12 cellular contexts compared by ENCODE assay signal in the genomic region with DNA sequence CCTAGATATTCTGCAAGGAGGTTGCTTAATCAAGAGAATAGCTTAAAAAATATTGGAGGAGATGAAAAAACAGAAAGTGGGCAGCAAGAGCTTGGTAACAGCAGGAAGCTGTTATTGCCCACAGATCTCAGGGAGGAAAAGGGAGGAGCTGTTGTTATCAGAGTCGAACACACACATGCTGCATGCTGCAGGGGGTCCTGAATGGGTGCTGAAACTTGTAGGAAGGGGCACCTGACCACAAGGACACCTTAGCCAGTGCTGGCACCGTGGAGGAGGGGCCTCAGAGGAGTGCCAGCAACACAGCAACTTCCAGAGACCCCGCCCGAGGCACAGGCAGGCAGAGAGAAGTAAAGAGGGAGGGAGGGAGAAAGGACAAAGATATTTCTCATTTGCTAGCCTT.
A peak's percentile ranks its signal among the peaks of the same experiment; 100 is the strongest.
DNase-seq lines count a peak whose midpoint lies in the region; ATAC-seq and TF ChIP-seq lines count a peak whose summit lies in the region.
"Had no signal": no experiment of that assay in that cellular context is flagged by ENCODE, and none has a peak within 500 bp of the region (broad histone marks: within the 10 kb centered on the region; RNA-seq: fewer than 3 reads in every experiment).

No MANE protein-coding gene starts in this region.

- H3K4me1 ChIP-seq in OCI-LY1 (ENCODE audit: insufficient read depth, low read length, severe bottlenecking) (peaks cover 67% of the 10 kb centered on the region), mesenchymal stem cell (ENCODE audit: control insufficient read depth, insufficient read depth, low read depth, low read length) (no peaks in the 10 kb centered on the region)
- H3K4me1 ChIP-seq: foreskin keratinocyte had no signal

- no peak for ATAC-seq in activated CD8-positive, alpha-beta memory T cell treated with anti-CD3 and anti-CD28 coated beads, Interleukin-2, amount 10 ng/mL, durations not matched to agents 7 days and 5 days
- ATAC-seq in activated T-helper 17 cell treated with anti-CD3 and anti-CD28 coated beads, Interleukin-2, amount 50 U/mL, for 72 hours (replicated peaks) = peak; percentile 52
- ATAC-seq in natural killer cell treated with Interleukin-12 subunit alpha and Interleukin-12 subunit beta and Interleukin-15 and Interleukin-18, amount 100 ng/mL, for 72 hours = peak in 1 of 2 donors; percentile 67
- ATAC-seq in HG02642 (IDR thresholded peaks at IDR 0.05; ENCODE audit: poor library complexity, unreplicated experiment) = no peak
- ATAC-seq: foreskin keratinocyte had no signal

- no peak for TF ChIP-seq CTCF in OCI-LY1 (IDR thresholded peaks at IDR 0.05; ENCODE audit: low read length)

- no peaks in the 10 kb centered on the region for H4K20me1 ChIP-seq in OCI-LY1 (ENCODE audit: insufficient read depth, low read length)

- H3K27me3 ChIP-seq in OCI-LY1 (ENCODE audit: insufficient read depth, low read length) (no peaks in the 10 kb centered on the region), mesenchymal stem cell (ENCODE audit: control insufficient read depth in 1 of 2, insufficient read depth in 1 of 2, low read length in 2 of 2) (no peaks in the 10 kb centered on the region)
- H3K27me3 ChIP-seq: foreskin keratinocyte had no signal

- peak overlapping the region; percentile 6; the same call in 1 of the 2 replicates for H3K9ac ChIP-seq in OCI-LY1 (ENCODE audit: low read length)
- no peak overlapping the region for H3K9ac ChIP-seq in mesenchymal stem cell (ENCODE audit: low read length)
- H3K9ac ChIP-seq: KMS-11 had no signal

- H3F3A ChIP-seq in OCI-LY1 (ENCODE audit: insufficient read depth, low read length) = no peaks in the 10 kb centered on the region

- H3K4ac ChIP-seq in mesenchymal stem cell (ENCODE audit: low read depth in 1 of 2, low read length in 2 of 2) = no peak overlapping the region

- H3K27me3 Mint-ChIP-seq in activated CD8-positive, alpha-beta memory T cell treated with anti-CD3 and anti-CD28 coated beads, Interleukin-2, amount 10 ng/mL, durations not matched to agents 7 days and 5 days = no peaks in the 10 kb centered on the region
- no peaks in the 10 kb centered on the region for H3K27me3 Mint-ChIP-seq in activated T-helper 17 cell treated with anti-CD3 and anti-CD28 coated beads, Interleukin-2, amount 50 U/mL, for 72 hours
- H3K27me3 Mint-ChIP-seq in natural killer cell treated with Interleukin-12 subunit alpha and Interleukin-12 subunit beta and Interleukin-15 and Interleukin-18, amount 100 ng/mL, for 72 hours = no peaks in the 10 kb centered on the region

- no peak overlapping the region for H2BK15ac ChIP-seq in mesenchymal stem cell (ENCODE audit: low read depth, poor library complexity, severe bottlenecking)

- H3K4me3 ChIP-seq in OCI-LY1 (ENCODE audit: low read depth, low read length, poor library complexity, severe bottlenecking) = peak overlapping the region; percentile 5
- H3K4me3 ChIP-seq in mesenchymal stem cell (ENCODE audit: insufficient read depth in 1 of 2, low read depth in 1 of 2, low read length in 2 of 2) = no peak overlapping the region

- no peak overlapping the region for H2AK5ac ChIP-seq in mesenchymal stem cell (ENCODE audit: low read length, severe bottlenecking)

- no peaks in the 10 kb centered on the region for H3K36me3 Mint-ChIP-seq in activated CD8-positive, alpha-beta memory T cell treated with anti-CD3 and anti-CD28 coated beads, Interleukin-2, amount 10 ng/mL, durations not matched to agents 7 days and 5 days
- no peaks in the 10 kb centered on the region for H3K36me3 Mint-ChIP-seq in activated T-helper 17 cell treated with anti-CD3 and anti-CD28 coated beads, Interleukin-2, amount 50 U/mL, for 72 hours (ENCODE audit: low read depth)
- no peaks in the 10 kb centered on the region for H3K36me3 Mint-ChIP-seq in natural killer cell treated with Interleukin-12 subunit alpha and Interleukin-12 subunit beta and Interleukin-15 and Interleukin-18, amount 100 ng/mL, for 72 hours

- no peak overlapping the region for H2BK5ac ChIP-seq in mesenchymal stem cell (ENCODE audit: low read depth, low read length, poor library complexity, severe bottlenecking)

- H4K91ac ChIP-seq in mesenchymal stem cell (ENCODE audit: low read length) = no peak overlapping the region

- no peaks in the 10 kb centered on the region for H3K79me2 ChIP-seq in OCI-LY1 (ENCODE audit: insufficient read depth, low read length)

- H2BK120ac ChIP-seq in mesenchymal stem cell (ENCODE audit: low read depth, low read length) = no peak overlapping the region

- H3K27ac ChIP-seq in OCI-LY1 (ENCODE audit: low read depth, low read length, poor library complexity, severe bottlenecking) = peak overlapping the region; percentile 13
- no peak overlapping the region for H3K27ac ChIP-seq in mesenchymal stem cell (ENCODE audit: low read length, poor library complexity, severe bottlenecking)
- H3K27ac ChIP-seq: foreskin keratinocyte, KMS-11 had no signal

- H3K4me3 Mint-ChIP-seq in activated CD8-positive, alpha-beta memory T cell treated with anti-CD3 and anti-CD28 coated beads, Interleukin-2, amount 10 ng/mL, durations not matched to agents 7 days and 5 days = peak overlapping the region; percentile 9
- peak overlapping the region; percentile 74 for H3K4me3 Mint-ChIP-seq in activated T-helper 17 cell treated with anti-CD3 and anti-CD28 coated beads, Interleukin-2, amount 50 U/mL, for 72 hours
- H3K4me3 Mint-ChIP-seq in natural killer cell treated with Interleukin-12 subunit alpha and Interleukin-12 subunit beta and Interleukin-15 and Interleukin-18, amount 100 ng/mL, for 72 hours = peak overlapping the region; percentile 75

- CTCF ChIA-PET in activated CD8-positive, alpha-beta memory T cell treated with anti-CD3 and anti-CD28 coated beads, Interleukin-2, amount 10 ng/mL, durations not matched to agents 7 days and 5 days (lab: Charles Lee) = no interaction called here

- H3K14ac ChIP-seq in mesenchymal stem cell (ENCODE audit: low read length in 2 of 2) = no peak overlapping the region

- H3K36me3 ChIP-seq in OCI-LY1 (ENCODE audit: insufficient read depth, low read length) (no peaks in the 10 kb centered on the region; the same call in 1 of the 2 replicates), mesenchymal stem cell (ENCODE audit: control insufficient read depth in 1 of 2, insufficient read depth in 2 of 2, low read depth in 1 of 2, low read length in 2 of 2) (no peaks in the 10 kb centered on the region)

- WGBS in mesenchymal stem cell = 20% methylated on average over 4 of the region's 4 CpGs

- no peak for DNase-seq in activated CD8-positive, alpha-beta memory T cell treated with anti-CD3 and anti-CD28 coated beads, Interleukin-2, amount 10 ng/mL, durations not matched to agents 7 days and 5 days
- no peak for DNase-seq in activated CD8-positive, alpha-beta memory T cell treated with anti-CD3 and anti-CD28 coated beads, Interleukin-2, amount 50 U/mL, for 48 hours
- DNase-seq in natural killer cell treated with Interleukin-12 subunit alpha and Interleukin-12 subunit beta and Interleukin-15 and Interleukin-18, amount 100 ng/mL, for 72 hours (ENCODE audit: low spot score) = no peak
- DNase-seq in mesenchymal stem cell (no peak), NCI-H2029 (lab: John Stamatoyannopoulos, UW) (no peak)
- DNase-seq: foreskin keratinocyte; NCI-H2171 treated with DMSO at 0.1 percent for 48 hours; stimulated activated CD8-positive, alpha-beta memory T cell treated with anti-CD3 and anti-CD28 coated beads, Interleukin-4, amount 100 ng/mL, for 48 hours had no signal

- H3K27ac Mint-ChIP-seq in activated CD8-positive, alpha-beta memory T cell treated with anti-CD3 and anti-CD28 coated beads, Interleukin-2, amount 10 ng/mL, durations not matched to agents 7 days and 5 days = peak overlapping the region; percentile 56
- peak overlapping the region; percentile 86 for H3K27ac Mint-ChIP-seq in activated T-helper 17 cell treated with anti-CD3 and anti-CD28 coated beads, Interleukin-2, amount 50 U/mL, for 72 hours
- H3K27ac Mint-ChIP-seq in natural killer cell treated with Interleukin-12 subunit alpha and Interleukin-12 subunit beta and Interleukin-15 and Interleukin-18, amount 100 ng/mL, for 72 hours = peak overlapping the region; percentile 59 to 67

- H3K9me3 Mint-ChIP-seq in activated CD8-positive, alpha-beta memory T cell treated with anti-CD3 and anti-CD28 coated beads, Interleukin-2, amount 10 ng/mL, durations not matched to agents 7 days and 5 days (ENCODE audit: low read depth) = no peaks in the 10 kb centered on the region
- peaks cover 3% of the 10 kb centered on the region for H3K9me3 Mint-ChIP-seq in activated T-helper 17 cell treated with anti-CD3 and anti-CD28 coated beads, Interleukin-2, amount 50 U/mL, for 72 hours
- H3K9me3 Mint-ChIP-seq in natural killer cell treated with Interleukin-12 subunit alpha and Interleukin-12 subunit beta and Interleukin-15 and Interleukin-18, amount 100 ng/mL, for 72 hours = no peaks in the 10 kb centered on the region

- no peak overlapping the region for H2BK12ac ChIP-seq in mesenchymal stem cell (ENCODE audit: low read length in 2 of 2)

- H3K4me2 ChIP-seq in OCI-LY1 (ENCODE audit: low read length) (peak overlapping the region; percentile 19; the same call in 1 of the 2 replicates), mesenchymal stem cell (ENCODE audit: low read length, poor library complexity, severe bottlenecking) (no peak overlapping the region)
- H3K4me2 ChIP-seq: KMS-11 had no signal

- no peaks in the 10 kb centered on the region for H3K9me3 ChIP-seq in OCI-LY1 (ENCODE audit: low read length)
- H3K9me3 ChIP-seq in mesenchymal stem cell (ENCODE audit: control insufficient read depth, low read length) = no peaks in the 10 kb centered on the region

- H3K9me2 ChIP-seq in OCI-LY1 (ENCODE audit: low read depth, low read length) = no peaks in the 10 kb centered on the region

- H3K18ac ChIP-seq in mesenchymal stem cell (ENCODE audit: low read depth in 1 of 2, low read length in 2 of 2) = no peak overlapping the region

- no peaks in the 10 kb centered on the region for H3K79me1 ChIP-seq in mesenchymal stem cell (replicated peaks; ENCODE audit: low read length, poor library complexity, severe bottlenecking)

- peak overlapping the region; percentile 78; the same call in 1 of the 2 replicates for H2AFZ ChIP-seq in OCI-LY1 (ENCODE audit: low read length)
- no peak overlapping the region for H2AFZ ChIP-seq in mesenchymal stem cell (ENCODE audit: low read depth, low read length)

- no peak overlapping the region for H3K23ac ChIP-seq in mesenchymal stem cell (ENCODE audit: low read length in 2 of 2)

- no peak overlapping the region for H4K8ac ChIP-seq in mesenchymal stem cell (ENCODE audit: low read length)

- H3K4me1 Mint-ChIP-seq in activated CD8-positive, alpha-beta memory T cell treated with anti-CD3 and anti-CD28 coated beads, Interleukin-2, amount 10 ng/mL, durations not matched to agents 7 days and 5 days = peaks cover 12% of the 10 kb centered on the region
- H3K4me1 Mint-ChIP-seq in activated T-helper 17 cell treated with anti-CD3 and anti-CD28 coated beads, Interleukin-2, amount 50 U/mL, for 72 hours = peaks cover 32% of the 10 kb centered on the region
- peaks cover 24 to 34% of the 10 kb centered on the region in 2 donors for H3K4me1 Mint-ChIP-seq in natural killer cell treated with Interleukin-12 subunit alpha and Interleukin-12 subunit beta and Interleukin-15 and Interleukin-18, amount 100 ng/mL, for 72 hours (ENCODE audit: low read depth in 2 of 2)

Comparison
In these comparisons a context has a peak if more than half of its experiments do, and no peak if none do; other contexts are left out.
1. H3K4me3 Mint-ChIP-seq: peak in every context shown above with its lines; median percentile 75 in natural killer cell treated with Interleukin-12 subunit alpha and Interleukin-12 subunit beta and Interleukin-15 and Interleukin-18, amount 100 ng/mL, for 72 hours; 74 in activated T-helper 17 cell treated with anti-CD3 and anti-CD28 coated beads, Interleukin-2, amount 50 U/mL, for 72 hours; 9 in activated CD8-positive, alpha-beta memory T cell treated with anti-CD3 and anti-CD28 coated beads, Interleukin-2, amount 10 ng/mL, durations not matched to agents 7 days and 5 days.